Comparison of ENCODE assay signal across 20 cellular contexts in genomic region chr1:820962-821361, GRCh38.
"Had no signal": no experiment of that assay in that cellular context is flagged by ENCODE, and none has a peak within 500 bp of the region (broad histone marks: within the 10 kb centered on the region; RNA-seq: fewer than 3 reads in every experiment).

No MANE protein-coding gene starts in this region.

- H3K27me3 ChIP-seq: SJSA1 had no signal

- H3K9me3 ChIP-seq: SJSA1 had no signal

- DNase-seq: KBM-7, MV-4-11, NCI-H1048, NCI-H1105, NCI-H1417, NCI-H1436 treated with DMSO at 0.1 percent for 48 hours, NCI-H1694, NCI-H187 treated with DMSO at 0.1 percent for 48 hours, NCI-H2029 treated with DMSO at 0.1 percent for 48 hours, NCI-H226, NCI-H446, NCI-H510A, NCI-H524 treated with DMSO at 0.1 percent for 48 hours, NCI-H69, NCI-H774, Right ventricle myocardium superior, SIG-M5 had no signal

- H3K4me3 ChIP-seq: SJSA1, SK-N-MC had no signal

- H3K27ac ChIP-seq: HL-60, SJSA1, SK-N-MC had no signal

- H3K36me3 ChIP-seq: SJSA1 had no signal
